In genomic region chr1:153960206-153960605, GRCh38 we compare ENCODE assay signal across 14 cellular contexts.
DNase-seq lines count a peak whose midpoint lies in the region; ATAC-seq and TF ChIP-seq lines count a peak whose summit lies in the region.
"Had no signal": no experiment of that assay in that cellular context is flagged by ENCODE, and none has a peak within 500 bp of the region (broad histone marks: within the 10 kb centered on the region; RNA-seq: fewer than 3 reads in every experiment).

No MANE protein-coding gene starts in this region.

- H3K9me3 ChIP-seq in BLaER1 (no peaks in the 10 kb centered on the region), NT2/D1 (ENCODE audit: insufficient read depth, low read length) (no peaks in the 10 kb centered on the region)
- H3K9me3 ChIP-seq: prostate gland had no signal

- TF ChIP-seq CTCF in nephron (IDR thresholded peaks at IDR 0.05; ENCODE audit: unreplicated experiment in 3 of 3), result no peak

- H3K27ac ChIP-seq in BLaER1, result peak overlapping the region; percentile 78; the same call in 1 of the 2 replicates

- H3K4me3 ChIP-seq in BLaER1 (no peak overlapping the region), NT2/D1 (ENCODE audit: insufficient read length, low read depth) (no peak overlapping the region)
- H3K4me3 ChIP-seq: prostate gland had no signal

- H3K36me3 Mint-ChIP-seq in nephron (ENCODE audit: low read depth), result peaks cover 14% of the 10 kb centered on the region

- DNase-seq in NT2/D1 (ENCODE audit: low read depth, low spot score) (no peak), DMS 273 (lab: John Stamatoyannopoulos, UW; ENCODE audit: unreplicated experiment) (no peak)
- DNase-seq: activated CD4-positive, alpha-beta T cell treated with anti-CD3 and anti-CD28 coated beads for 48 hours; hypothalamus; NCI-H345; PC-3; stimulated activated CD4-positive, alpha-beta T cell treated with anti-CD3 and anti-CD28 coated beads, Interleukin-4, amount 100 ng/mL, for 1 hour; stimulated activated naive CD4-positive, alpha-beta T cell treated with Interleukin-2 at 50 U/mL for 16 hours had no signal

- peaks cover 50% of the 10 kb centered on the region for H3K4me1 Mint-ChIP-seq in nephron

- H3K9ac ChIP-seq in BLaER1 (peak overlapping the region; percentile 45), NT2/D1 (ENCODE audit: insufficient read length, low read depth) (peak overlapping the region; percentile 52)

- H3K4me3 Mint-ChIP-seq in nephron, result peak overlapping the region; percentile 85 to 98 (median 86)
- H3K4me3 Mint-ChIP-seq: central memory CD8-positive, alpha-beta T cell had no signal

- H3K4me1 ChIP-seq in BLaER1, result peaks cover 80% of the 10 kb centered on the region
- peaks cover 23% of the 10 kb centered on the region for H3K4me1 ChIP-seq in NT2/D1 (ENCODE audit: insufficient read depth, insufficient read length)
- H3K4me1 ChIP-seq: prostate gland had no signal

- 0 out of 2 replicates have a peak overlapping the region, but pooled peaks have one; percentile 74 for H3K4me2 ChIP-seq in BLaER1

- H3K36me3 ChIP-seq in BLaER1 (peaks cover 21% of the 10 kb centered on the region), NT2/D1 (ENCODE audit: insufficient read depth, insufficient read length, low read length) (peaks cover 38% of the 10 kb centered on the region)
- H3K36me3 ChIP-seq: prostate gland had no signal

- no peaks in the 10 kb centered on the region for H3K9me3 Mint-ChIP-seq in nephron
- H3K9me3 Mint-ChIP-seq: central memory CD8-positive, alpha-beta T cell had no signal

- H4K20me1 ChIP-seq in BLaER1, result peaks cover 30% of the 10 kb centered on the region

- peak overlapping the region in 2 of 3 experiments; percentile 60 to 71 for H3K27ac Mint-ChIP-seq in nephron

- ATAC-seq in HG02884 (IDR thresholded peaks at IDR 0.05; ENCODE audit: unreplicated experiment) (no peak), HG03520 (IDR thresholded peaks at IDR 0.05; ENCODE audit: unreplicated experiment) (no peak)
- ATAC-seq: PC-3 had no signal

- H3K27me3 ChIP-seq in BLaER1, result no peaks in the 10 kb centered on the region
- no peaks in the 10 kb centered on the region for H3K27me3 ChIP-seq in NT2/D1 (ENCODE audit: insufficient read depth, insufficient read length)

- no peaks in the 10 kb centered on the region for H3K27me3 Mint-ChIP-seq in nephron (ENCODE audit: low read depth)
- H3K27me3 Mint-ChIP-seq: central memory CD8-positive, alpha-beta T cell had no signal
